In genomic region chr11:72328366-72329224, GRCh38 we compare ENCODE assay signal across 2 cellular contexts.
TF ChIP-seq lines count a peak whose summit lies in the region.

No MANE protein-coding gene starts in this region.

TF ChIP-seq in HCT116, 20 proteins besides CTCF, POLR2A, EP300 and RAD21:
- TF ChIP-seq ZNF274 (IDR thresholded peaks at IDR 0.05; ENCODE audit: low read depth, low read length) (no peak), CEBPB (IDR thresholded peaks at IDR 0.05; ENCODE audit: low read depth) (no peak), EZH2 (IDR thresholded peaks at IDR 0.05) (no peak), ZBTB33 (IDR thresholded peaks at IDR 0.05; ENCODE audit: extremely low read depth, insufficient replicate concordance, low read length) (no peak), POLR2AphosphoS5 (IDR thresholded peaks at IDR 0.05; ENCODE audit: low read depth, low read length) (no peak), CBX3 (IDR thresholded peaks at IDR 0.05; ENCODE audit: low read depth) (no peak), EZH2phosphoT487 (IDR thresholded peaks at IDR 0.05; ENCODE audit: borderline replicate concordance) (no peak), SRF (IDR thresholded peaks at IDR 0.05; ENCODE audit: low read depth) (no peak), SP1 (IDR thresholded peaks at IDR 0.05; ENCODE audit: low read depth) (no peak), ELF1 (IDR thresholded peaks at IDR 0.05; ENCODE audit: borderline replicate concordance, low read depth) (no peak), FOSL1 (IDR thresholded peaks at IDR 0.05; ENCODE audit: low read depth) (no peak), TCF7L2 (IDR thresholded peaks at IDR 0.05; ENCODE audit: borderline replicate concordance, extremely low read depth, insufficient read depth, insufficient read length) (no peak)
- TF ChIP-seq, protein P1, sequence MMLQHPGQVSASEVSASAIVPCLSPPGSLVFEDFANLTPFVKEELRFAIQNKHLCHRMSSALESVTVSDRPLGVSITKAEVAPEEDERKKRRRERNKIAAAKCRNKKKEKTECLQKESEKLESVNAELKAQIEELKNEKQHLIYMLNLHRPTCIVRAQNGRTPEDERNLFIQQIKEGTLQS (IDR thresholded peaks at IDR 0.05) = no peak
- TF ChIP-seq, protein P2, sequence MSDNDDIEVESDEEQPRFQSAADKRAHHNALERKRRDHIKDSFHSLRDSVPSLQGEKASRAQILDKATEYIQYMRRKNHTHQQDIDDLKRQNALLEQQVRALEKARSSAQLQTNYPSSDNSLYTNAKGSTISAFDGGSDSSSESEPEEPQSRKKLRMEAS (IDR thresholded peaks at IDR 0.05) = no peak
- TF ChIP-seq, protein P3, sequence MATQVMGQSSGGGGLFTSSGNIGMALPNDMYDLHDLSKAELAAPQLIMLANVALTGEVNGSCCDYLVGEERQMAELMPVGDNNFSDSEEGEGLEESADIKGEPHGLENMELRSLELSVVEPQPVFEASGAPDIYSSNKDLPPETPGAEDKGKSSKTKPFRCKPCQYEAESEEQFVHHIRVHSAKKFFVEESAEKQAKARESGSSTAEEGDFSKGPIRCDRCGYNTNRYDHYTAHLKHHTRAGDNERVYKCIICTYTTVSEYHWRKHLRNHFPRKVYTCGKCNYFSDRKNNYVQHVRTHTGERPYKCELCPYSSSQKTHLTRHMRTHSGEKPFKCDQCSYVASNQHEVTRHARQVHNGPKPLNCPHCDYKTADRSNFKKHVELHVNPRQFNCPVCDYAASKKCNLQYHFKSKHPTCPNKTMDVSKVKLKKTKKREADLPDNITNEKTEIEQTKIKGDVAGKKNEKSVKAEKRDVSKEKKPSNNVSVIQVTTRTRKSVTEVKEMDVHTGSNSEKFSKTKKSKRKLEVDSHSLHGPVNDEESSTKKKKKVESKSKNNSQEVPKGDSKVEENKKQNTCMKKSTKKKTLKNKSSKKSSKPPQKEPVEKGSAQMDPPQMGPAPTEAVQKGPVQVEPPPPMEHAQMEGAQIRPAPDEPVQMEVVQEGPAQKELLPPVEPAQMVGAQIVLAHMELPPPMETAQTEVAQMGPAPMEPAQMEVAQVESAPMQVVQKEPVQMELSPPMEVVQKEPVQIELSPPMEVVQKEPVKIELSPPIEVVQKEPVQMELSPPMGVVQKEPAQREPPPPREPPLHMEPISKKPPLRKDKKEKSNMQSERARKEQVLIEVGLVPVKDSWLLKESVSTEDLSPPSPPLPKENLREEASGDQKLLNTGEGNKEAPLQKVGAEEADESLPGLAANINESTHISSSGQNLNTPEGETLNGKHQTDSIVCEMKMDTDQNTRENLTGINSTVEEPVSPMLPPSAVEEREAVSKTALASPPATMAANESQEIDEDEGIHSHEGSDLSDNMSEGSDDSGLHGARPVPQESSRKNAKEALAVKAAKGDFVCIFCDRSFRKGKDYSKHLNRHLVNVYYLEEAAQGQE (IDR thresholded peaks at IDR 0.05; ENCODE audit: low read depth) = no peak

TF ChIP-seq in SK-N-SH, 30 proteins besides CTCF, POLR2A, EP300 and RAD21 (continued from another document):
- peak; percentile 84 for TF ChIP-seq PBX3 (IDR thresholded peaks at IDR 0.05)
- peak; percentile 76; the same call in 1 of the 2 replicates for TF ChIP-seq RXRA (IDR thresholded peaks at IDR 0.05; ENCODE audit: borderline replicate concordance, low read depth)
- no peak for TF ChIP-seq ZBTB33 (IDR thresholded peaks at IDR 0.05; ENCODE audit: borderline replicate concordance, low read depth)
- no peak for TF ChIP-seq RFX5 (IDR thresholded peaks at IDR 0.05; ENCODE audit: low read length)
- no peak for TF ChIP-seq POLR2AphosphoS5 (IDR thresholded peaks at IDR 0.05; ENCODE audit: low read depth, low read length)
- no peak; the same call in 1 of the 2 replicates for TF ChIP-seq MXI1 (IDR thresholded peaks at IDR 0.05; ENCODE audit: low read depth, low read length)
- TF ChIP-seq, protein P3 (IDR thresholded peaks at IDR 0.05; ENCODE audit: low read depth, low read length) = no peak
- TF ChIP-seq NRF1 (IDR thresholded peaks at IDR 0.05; ENCODE audit: low read depth, low read length) = no peak
- no peak for TF ChIP-seq FOXJ3 (CRISPR knock-in tag; IDR thresholded peaks at IDR 0.05)
- TF ChIP-seq, protein P4, sequence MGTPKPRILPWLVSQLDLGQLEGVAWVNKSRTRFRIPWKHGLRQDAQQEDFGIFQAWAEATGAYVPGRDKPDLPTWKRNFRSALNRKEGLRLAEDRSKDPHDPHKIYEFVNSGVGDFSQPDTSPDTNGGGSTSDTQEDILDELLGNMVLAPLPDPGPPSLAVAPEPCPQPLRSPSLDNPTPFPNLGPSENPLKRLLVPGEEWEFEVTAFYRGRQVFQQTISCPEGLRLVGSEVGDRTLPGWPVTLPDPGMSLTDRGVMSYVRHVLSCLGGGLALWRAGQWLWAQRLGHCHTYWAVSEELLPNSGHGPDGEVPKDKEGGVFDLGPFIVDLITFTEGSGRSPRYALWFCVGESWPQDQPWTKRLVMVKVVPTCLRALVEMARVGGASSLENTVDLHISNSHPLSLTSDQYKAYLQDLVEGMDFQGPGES (IDR thresholded peaks at IDR 0.05; ENCODE audit: low read depth, low read length) = no peak
- no peak for TF ChIP-seq YY1 (IDR thresholded peaks at IDR 0.05; ENCODE audit: low read depth)
- TF ChIP-seq TAF1 (IDR thresholded peaks at IDR 0.05; ENCODE audit: borderline replicate concordance, low read depth, low read length) = no peak
- peak; percentile 76; the same call in 1 of the 2 replicates for TF ChIP-seq USF1 (IDR thresholded peaks at IDR 0.05; ENCODE audit: borderline replicate concordance, low read depth)
- TF ChIP-seq FOSL2 (IDR thresholded peaks at IDR 0.05; ENCODE audit: borderline replicate concordance, low read depth) = no peak
- TF ChIP-seq CHD2 (IDR thresholded peaks at IDR 0.05; ENCODE audit: low read length, partially characterized antibody) = peak; percentile 8
- TF ChIP-seq NFIC (IDR thresholded peaks at IDR 0.05; ENCODE audit: borderline replicate concordance) = peak; percentile 90
- TF ChIP-seq SIN3A (IDR thresholded peaks at IDR 0.05; ENCODE audit: borderline replicate concordance, low read depth, low read length) = no peak; the same call in 1 of the 2 replicates
- TF ChIP-seq, protein P5, sequence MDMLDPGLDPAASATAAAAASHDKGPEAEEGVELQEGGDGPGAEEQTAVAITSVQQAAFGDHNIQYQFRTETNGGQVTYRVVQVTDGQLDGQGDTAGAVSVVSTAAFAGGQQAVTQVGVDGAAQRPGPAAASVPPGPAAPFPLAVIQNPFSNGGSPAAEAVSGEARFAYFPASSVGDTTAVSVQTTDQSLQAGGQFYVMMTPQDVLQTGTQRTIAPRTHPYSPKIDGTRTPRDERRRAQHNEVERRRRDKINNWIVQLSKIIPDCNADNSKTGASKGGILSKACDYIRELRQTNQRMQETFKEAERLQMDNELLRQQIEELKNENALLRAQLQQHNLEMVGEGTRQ (IDR thresholded peaks at IDR 0.05; ENCODE audit: borderline replicate concordance, low read depth, low read length) = peak; percentile 43; the same call in 1 of the 2 replicates
- no peak for TF ChIP-seq MEF2A (IDR thresholded peaks at IDR 0.05; ENCODE audit: borderline replicate concordance, low read depth)
- no peak for TF ChIP-seq TEAD4 (IDR thresholded peaks at IDR 0.05; ENCODE audit: borderline replicate concordance, insufficient read depth)
- TF ChIP-seq GABPA (IDR thresholded peaks at IDR 0.05; ENCODE audit: low read depth) = no peak
- TF ChIP-seq EZH2phosphoT487 (IDR thresholded peaks at IDR 0.05; ENCODE audit: borderline replicate concordance, low read depth) = no peak
- TF ChIP-seq TCF12 (IDR thresholded peaks at IDR 0.05) = peak; percentile 71
- TF ChIP-seq, protein P2 (IDR thresholded peaks at IDR 0.05; ENCODE audit: low read depth) = peak; percentile 60; the same call in 1 of the 2 replicates
- peak; percentile 29; the same call in 1 of the 2 replicates for TF ChIP-seq JUND (IDR thresholded peaks at IDR 0.05)
- TF ChIP-seq SMC3 (IDR thresholded peaks at IDR 0.05; ENCODE audit: low read depth, low read length) = 0 out of 2 replicates have a peak, but pooled peaks have one; percentile 1
- TF ChIP-seq RCOR1 (IDR thresholded peaks at IDR 0.05; ENCODE audit: low read length) = no peak
- TF ChIP-seq ELF1 (IDR thresholded peaks at IDR 0.05) = no peak
